In genomic region chr4:76688737-76689078, GRCh38 we compare ENCODE assay signal across 8 cellular contexts.
DNase-seq lines count a peak whose midpoint lies in the region; ATAC-seq, FAIRE-seq and TF ChIP-seq lines count a peak whose summit lies in the region.

No MANE protein-coding gene starts in this region.

- H2BK120ac ChIP-seq in H1 (replicated peaks; ENCODE audit: low read depth, low read length) (no peak overlapping the region), neuronal stem cell (ENCODE audit: low read depth, low read length) (no peak overlapping the region)

- 6% methylated on average over 11 of the region's 11 CpGs; no CpG with 5 or more reads in 1 of the 2 experiments for WGBS in H1 (ENCODE audit: extremely low coverage in 1 of 2, insufficient coverage in 1 of 2, insufficient read length in 1 of 2, insufficient replicate concordance in 2 of 2, low coverage in 1 of 2, low lambda C conversion rate in 2 of 2, missing lambda C conversion rate in 1 of 2), 2 experiments
- no CpG with 5 or more reads among the region's 11 CpGs for WGBS in neuronal stem cell (ENCODE audit: extremely low coverage in 2 of 2, insufficient read length in 2 of 2, insufficient replicate concordance in 1 of 2), 2 donors

- H3K4me1 ChIP-seq in H1 (replicated peaks in 1 of 4; ENCODE audit: control insufficient read depth in 3 of 4, insufficient read depth in 4 of 4, low read length in 3 of 4): peaks cover 2 to 17% (median 8%) of the 10 kb centered on the region in 4 experiments; a peak in 5 of 7 replicates
- peaks cover 16 to 38% of the 10 kb centered on the region in 2 donors for H3K4me1 ChIP-seq in neuronal stem cell (ENCODE audit: control insufficient read depth in 2 of 2, insufficient read depth in 1 of 2, low read depth in 1 of 2, low read length in 2 of 2)

- H3K79me2 ChIP-seq in H1 (ENCODE audit: control insufficient read depth in 1 of 2, insufficient read depth in 2 of 2, low read length in 2 of 2): peaks cover 10 to 39% of the 10 kb centered on the region in 2 experiments

- H3K27me3 ChIP-seq in H1 (replicated peaks in 1 of 4; ENCODE audit: control insufficient read depth in 3 of 4, extremely low read depth in 1 of 4, insufficient read depth in 3 of 4, low read length in 3 of 4) (no peaks in the 10 kb centered on the region; a peak in 1 of 7 replicates), neuronal stem cell (ENCODE audit: control insufficient read depth in 3 of 3, insufficient read depth in 3 of 3, low read depth in 1 of 3, low read length in 3 of 3) (peaks cover 0 to 2% (median 0%) of the 10 kb centered on the region in 3 experiments)

- H4K5ac ChIP-seq in H1 (ENCODE audit: insufficient read length, low read depth, low read length): no peak overlapping the region

- peaks cover 0 to 7% of the 10 kb centered on the region in 2 experiments for H4K20me1 ChIP-seq in H1 (replicated peaks in 1 of 2; ENCODE audit: control insufficient read depth in 1 of 2, insufficient read depth in 2 of 2, low read length in 2 of 2)

- POLR2A ChIA-PET in H1 (lab: Charles Lee; ENCODE audit: partially characterized antibody): interaction anchor here (0.8 to 2.5 kb wide), 12 partner anchors 14 to 155 kb away, joined by 3 to 9 read pairs (median 4); no protein-coding TSS in a partner anchor

- H4K91ac ChIP-seq in H1 (replicated peaks; ENCODE audit: insufficient read length, low read length): no peak overlapping the region
- no peak overlapping the region for H4K91ac ChIP-seq in neuronal stem cell (ENCODE audit: low read depth, low read length, poor library complexity)

- no peak overlapping the region for H3K23ac ChIP-seq in H1 (ENCODE audit: insufficient read length)
- H3K23ac ChIP-seq in neuronal stem cell (ENCODE audit: low read depth, low read length, poor library complexity): no peak overlapping the region

- TF ChIP-seq RAD21 in H1 (IDR thresholded peaks at IDR 0.05 in 1 of 2, conservative IDR thresholded peaks at IDR 0.05 in 1 of 2; ENCODE audit: low read depth in 2 of 2, low read length in 2 of 2): no peak

- H2BK5ac ChIP-seq in H1 (ENCODE audit: low read depth, low read length) (no peak overlapping the region), neuronal stem cell (ENCODE audit: low read length) (no peak overlapping the region)

- H3K36me3 ChIP-seq in H1 (ENCODE audit: control insufficient read depth in 2 of 4, insufficient read depth in 4 of 4, low read length in 3 of 4) (no peaks in the 10 kb centered on the region), neuronal stem cell (replicated peaks in 1 of 2; ENCODE audit: control insufficient read depth in 2 of 2, insufficient read depth in 2 of 2, low read length in 2 of 2) (peaks cover 2 to 14% of the 10 kb centered on the region in 2 donors)

- H3K9ac ChIP-seq in H1 (replicated peaks in 1 of 4; ENCODE audit: extremely low read depth in 1 of 4, low read depth in 3 of 4, low read length in 3 of 4): peak overlapping the region in 2 of 4 experiments; percentile 75 to 84; a peak in 2 of 7 replicates
- no peak overlapping the region for H3K9ac ChIP-seq in neuronal stem cell (ENCODE audit: low read depth, low read length, poor library complexity)

- H3K18ac ChIP-seq in H1 (ENCODE audit: extremely low read depth, low read length) (no peak overlapping the region; the same call in 1 of the 2 replicates), neuronal stem cell (ENCODE audit: low read length) (no peak overlapping the region)

- H3K79me1 ChIP-seq in H1 (ENCODE audit: low read depth, low read length) (peaks cover 4% of the 10 kb centered on the region; the same call in 1 of the 2 replicates), neuronal stem cell (ENCODE audit: low read depth, low read length) (peaks cover 3% of the 10 kb centered on the region)

- CTCF ChIA-PET in H1 (lab: Charles Lee; ENCODE audit: partially characterized antibody): interaction anchor here (0.5 to 1.2 kb wide), 3 partner anchors 8 to 257 kb away, joined by 3 read pairs; no protein-coding TSS in a partner anchor

- H3K4me2 ChIP-seq in H1 (ENCODE audit: insufficient read depth in 1 of 2, low read depth in 2 of 2, low read length in 2 of 2) (peak overlapping the region; percentile 73 to 74), neuronal stem cell (ENCODE audit: insufficient read depth, low read length, poor library complexity, severe bottlenecking) (peak overlapping the region; percentile 91)

- in situ Hi-C loops in G401 (cut with HindIII; ENCODE audit: low sequenced_read_pairs): no loop called here

- no peak overlapping the region for H3K27ac ChIP-seq in H1 (ENCODE audit: low read depth, low read length)
- no peak overlapping the region for H3K27ac ChIP-seq in neuronal stem cell (replicated peaks; ENCODE audit: low read length)

- no peak for TF ChIP-seq CTCF in H1 (IDR thresholded peaks at IDR 0.05; ENCODE audit: control extremely low read depth in 1 of 3, insufficient read depth in 1 of 3, low read depth in 1 of 3, low read length in 3 of 3)

- H2AK5ac ChIP-seq in H1 (ENCODE audit: low read depth, low read length) (no peak overlapping the region), neuronal stem cell (ENCODE audit: low read depth, low read length) (no peak overlapping the region)

- no peak overlapping the region for H3K56ac ChIP-seq in H1 (replicated peaks; ENCODE audit: insufficient read length, low read depth, low read length)

- H3K4ac ChIP-seq in H1 (replicated peaks; ENCODE audit: insufficient read length, low read depth, low read length) (no peak overlapping the region), neuronal stem cell (ENCODE audit: low read length) (no peak overlapping the region)

- H2BK15ac ChIP-seq in H1 (ENCODE audit: low read length) (no peak overlapping the region), neuronal stem cell (ENCODE audit: low read length) (no peak overlapping the region)

- H2AFZ ChIP-seq in H1 (ENCODE audit: low read length): peak overlapping the region; percentile 1; the same call in 1 of the 2 replicates
- H2AFZ ChIP-seq in neuronal stem cell (ENCODE audit: low read length): peak overlapping the region; percentile 82

- no peak overlapping the region for H3K14ac ChIP-seq in H1 (ENCODE audit: insufficient read length)
- no peak overlapping the region for H3K14ac ChIP-seq in neuronal stem cell (ENCODE audit: low read length)

- H2BK20ac ChIP-seq in H1 (ENCODE audit: low read length): no peak overlapping the region

- H4K8ac ChIP-seq in H1 (ENCODE audit: extremely low read depth, insufficient read depth, low read length): no peak overlapping the region
- H4K8ac ChIP-seq in neuronal stem cell (ENCODE audit: low read depth, low read length): no peak overlapping the region

- ATAC-seq in GM21737 (IDR thresholded peaks at IDR 0.05; ENCODE audit: unreplicated experiment): no peak
- ATAC-seq in GM18858 (IDR thresholded peaks at IDR 0.05; ENCODE audit: unreplicated experiment): no peak
- ATAC-seq in GM21360 (IDR thresholded peaks at IDR 0.05; ENCODE audit: unreplicated experiment): no peak

- DNase-seq in G401 (ENCODE audit: low spot score): peak; percentile 76
- peak; percentile 71 for DNase-seq in NCI-H146 (lab: John Stamatoyannopoulos, UW)
- DNase-seq in H1 (ENCODE audit: low read depth in 1 of 2, low spot score in 2 of 2): no peak
- DNase-seq in neuronal stem cell (ENCODE audit: low spot score): no peak
- no peak for DNase-seq in DMS153 (lab: John Stamatoyannopoulos, UW)

- no peak for TF ChIP-seq EP300 in H1 (IDR thresholded peaks at IDR 0.05; ENCODE audit: borderline replicate concordance in 1 of 2, low read depth in 2 of 2, low read length in 2 of 2)

- TF ChIP-seq POLR2A in H1 (IDR thresholded peaks at IDR 0.05; ENCODE audit: control extremely low read depth in 1 of 2, low read depth in 2 of 2, low read length in 2 of 2): no peak

- H3K9me3 ChIP-seq in H1 (ENCODE audit: insufficient read depth in 2 of 2, low read depth in 1 of 2, low read length in 1 of 2) (no peaks in the 10 kb centered on the region), neuronal stem cell (replicated peaks in 1 of 2; ENCODE audit: control insufficient read depth in 2 of 2, insufficient read depth in 1 of 2, low read depth in 1 of 2, low read length in 2 of 2) (no peaks in the 10 kb centered on the region)

- H3K4me3 ChIP-seq in H1 (ENCODE audit: extremely low read depth in 1 of 4, insufficient read depth in 2 of 4, low read depth in 3 of 4, low read length in 4 of 4) (peak overlapping the region; percentile 58 to 79 (median 72)), neuronal stem cell (ENCODE audit: low read length in 2 of 2) (peak overlapping the region; percentile 56 to 97)

- peaks cover 2% of the 10 kb centered on the region; the same call in 1 of the 2 replicates for H3K23me2 ChIP-seq in H1 (ENCODE audit: low read depth, low read length)

- no peak overlapping the region for H2BK12ac ChIP-seq in H1 (ENCODE audit: low read depth, low read length)
- H2BK12ac ChIP-seq in neuronal stem cell (ENCODE audit: low read length): no peak overlapping the region

- no peak for FAIRE-seq in H1 (lab: Jason Lieb, UNC)

TF ChIP-seq in H1, 55 proteins besides CTCF, POLR2A, EP300 and RAD21 (continues in another document):
- TF ChIP-seq GABPA (IDR thresholded peaks at IDR 0.05; ENCODE audit: borderline replicate concordance, insufficient read depth, low read length) (no peak), CHD2 (IDR thresholded peaks at IDR 0.05; ENCODE audit: low read length) (no peak), BACH1 (IDR thresholded peaks at IDR 0.05; ENCODE audit: low read length) (no peak), BRCA1 (IDR thresholded peaks at IDR 0.05; ENCODE audit: low read depth, low read length) (no peak), JUN (IDR thresholded peaks at IDR 0.05; ENCODE audit: low read depth, low read length) (no peak), KDM4A (IDR thresholded peaks at IDR 0.05; ENCODE audit: low read depth, low read length, severe bottlenecking) (no peak), BCL11A (IDR thresholded peaks at IDR 0.05; ENCODE audit: low read depth in 2 of 2, low read length in 2 of 2) (no peak), SRF (IDR thresholded peaks at IDR 0.05; ENCODE audit: low read depth, low read length) (no peak), TBP (IDR thresholded peaks at IDR 0.05; ENCODE audit: low read depth, low read length) (no peak), TAF1 (IDR thresholded peaks at IDR 0.05; ENCODE audit: low read depth, low read length) (no peak), ATF3 (IDR thresholded peaks at IDR 0.05; ENCODE audit: insufficient read depth, low read depth, low read length) (no peak)

Comparison
In these comparisons a context has a peak if more than half of its experiments do, and no peak if none do; other contexts are left out.
1. DNase-seq: peak in G401 (single experiment) and NCI-H146 (single experiment); none in H1 (0 of 2), neuronal stem cell (single experiment) and DMS153 (single experiment).